Comparison of ENCODE assay signal across 7 cellular contexts in the genomic region with DNA sequence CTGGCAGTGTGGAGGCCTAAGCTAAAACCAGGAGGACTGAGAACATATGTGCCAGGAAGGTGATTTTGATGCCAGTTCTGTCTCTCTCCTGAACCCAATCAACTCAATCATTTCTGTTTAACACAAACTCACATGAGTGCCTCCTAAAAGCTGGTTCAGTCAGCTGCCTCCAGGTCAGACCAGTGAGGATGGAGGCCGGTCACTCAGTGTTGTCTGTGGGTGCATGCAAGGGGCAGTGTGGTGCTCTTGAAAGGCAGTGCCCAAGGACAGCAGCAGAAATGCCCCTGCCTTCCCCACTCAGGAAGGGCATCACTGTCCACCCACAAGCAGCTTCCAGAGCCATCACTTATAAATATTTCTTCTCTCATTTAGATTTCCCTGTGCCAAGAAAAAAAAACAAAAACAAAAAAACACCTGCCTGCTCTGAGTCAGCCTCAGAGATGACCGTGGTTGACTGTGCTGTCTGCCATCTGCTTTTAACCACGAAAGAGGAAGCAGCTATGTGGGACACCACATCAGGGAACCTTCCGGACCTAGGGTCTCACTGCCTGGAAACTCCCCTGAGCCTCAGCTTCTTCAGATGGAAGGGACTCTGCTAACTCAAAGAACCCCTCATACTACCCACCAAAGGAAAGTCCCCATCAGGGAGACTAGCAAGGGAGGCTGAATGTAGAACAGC. TPM values are rescaled to one million over a fixed set of nuclear protein-coding genes. Genes with fewer than 3 reads are reported as not detected.
DNase-seq lines count a peak whose midpoint lies in the region; ATAC-seq and TF ChIP-seq lines count a peak whose summit lies in the region.

No MANE protein-coding gene starts in this region.

- DNase-seq in NOMO-1 treated with dmso at 0.1 percent for 144 hours (lab: John Stamatoyannopoulos, UW; ENCODE audit: unreplicated experiment) (peak; percentile 49), heart right ventricle (no peak), iPS-NIHi7 (ENCODE audit: extremely low spot score) (no peak)
- DNase-seq in activated T-cell treated with anti-CD3 and anti-CD28 coated beads, Interleukin-2, amount 50 U/mL, for 1 hour = peak; percentile 52
- DNase-seq in stimulated activated CD4-positive, alpha-beta T cell treated with anti-CD3 and anti-CD28 coated beads, TNF-alpha, amount 100 ng/mL, for 48 hours (ENCODE audit: low read depth in 3 of 3) = peak in 2 of 3 donors; percentile 39 to 61

- no peaks in the 10 kb centered on the region for H3K36me3 ChIP-seq in heart right ventricle

- H3K4me1 ChIP-seq in heart right ventricle = peaks cover 5 to 70% (median 47%) of the 10 kb centered on the region in 9 donors

- TF ChIP-seq CTCF in heart right ventricle (IDR thresholded peaks at IDR 0.05) = no peak

- no peaks in the 10 kb centered on the region for H3K9me3 ChIP-seq in heart right ventricle

- no peak overlapping the region for H3K4me3 ChIP-seq in heart right ventricle

- intact Hi-C loops in heart right ventricle (cut with DNase I) = no loop called here

- WGBS in heart right ventricle, 2 donors = 67 to 69% methylated on average over 4 of the region's 4 CpGs

- ATAC-seq in GM18907 (IDR thresholded peaks at IDR 0.05; ENCODE audit: unreplicated experiment) = peak; percentile 67
- peak; percentile 54 for ATAC-seq in HG02973 (IDR thresholded peaks at IDR 0.05; ENCODE audit: unreplicated experiment)
- peak; percentile 25 to 78 (median 56) for ATAC-seq in heart right ventricle

- peak overlapping the region in 5 of 10 donors; percentile 4 to 87 (median 43) for H3K27ac ChIP-seq in heart right ventricle

- H3K27me3 ChIP-seq in heart right ventricle = no peaks in the 10 kb centered on the region

RNA-seq across cellular contexts. Expression of a gene that starts 39.1 kb away (rescaled TPM):
- total RNA-seq in heart right ventricle = 10 to 100 TPM; 17.9 to 42.9 (median 22.9) TPM
- polyA plus RNA-seq in heart right ventricle = 10 to 100 TPM in 1 of 2 donors, 1 to 10 TPM in 1; 9.3 to 17.5 TPM

Comparison
In these comparisons a context has a peak if more than half of its experiments do, and no peak if none do; other contexts are left out.
1. DNase-seq: peak in NOMO-1 treated with dmso at 0.1 percent for 144 hours (single experiment), activated T-cell treated with anti-CD3 and anti-CD28 coated beads, Interleukin-2, amount 50 U/mL, for 1 hour (single experiment) and stimulated activated CD4-positive, alpha-beta T cell treated with anti-CD3 and anti-CD28 coated beads, TNF-alpha, amount 100 ng/mL, for 48 hours (2 of 3); none in heart right ventricle (0 of 2) and iPS-NIHi7 (single experiment).
2. Peak in every context shown above with its lines, with median percentiles within 50 percentile points of each other: ATAC-seq.